In genomic region chr6:33207569-33208088, GRCh38 we compare ENCODE assay signal across 8 cellular contexts. TPM values are rescaled to one million over a fixed set of nuclear protein-coding genes. Genes with fewer than 3 reads are reported as not detected.
DNase-seq lines count a peak whose midpoint lies in the region; ATAC-seq and TF ChIP-seq lines count a peak whose summit lies in the region.

No MANE protein-coding gene starts in this region.

- no peak for DNase-seq in activated naive CD4-positive, alpha-beta T cell treated with anti-CD3 and anti-CD28 coated beads for 36 hours
- no peak for DNase-seq in activated naive CD4-positive, alpha-beta T cell treated with anti-CD3 and anti-CD28 coated beads, Interleukin-2, amount 50 U/mL, for 16 hours
- peak; percentile 11 for DNase-seq in SW480 (ENCODE audit: low spot score)
- DNase-seq in epithelial cell of proximal tubule (ENCODE audit: low read depth): no peak
- DNase-seq in NCI-H510A treated with DMSO at 0.1 percent for 48 hours (lab: John Stamatoyannopoulos, UW): no peak

- H3K27ac Mint-ChIP-seq in activated naive CD4-positive, alpha-beta T cell treated with anti-CD3 and anti-CD28 coated beads for 36 hours: peak overlapping the region; percentile 92

- intact Hi-C loops in activated naive CD4-positive, alpha-beta T cell treated with anti-CD3 and anti-CD28 coated beads for 36 hours (cut with micrococcal nuclease): loop anchor here (5.0 to 10.0 kb wide), 4 partner anchors 185 to 1013 kb away; partner anchors contain the start of genes GPSM3, KIFC1, PBX2 and PSMB8

- H3K27ac ChIP-seq in muscle layer of duodenum (ENCODE audit: low read length): peak overlapping the region; percentile 93

- H3K4me1 ChIP-seq in muscle layer of duodenum (ENCODE audit: control insufficient read depth in 1 of 2, insufficient read depth in 2 of 2, low read length in 2 of 2): peaks cover 7 to 37% of the 10 kb centered on the region in 2 donors

- H3K4me3 ChIP-seq in epithelial cell of proximal tubule (ENCODE audit: low read depth, low read length) (peak overlapping the region; percentile 95), muscle layer of duodenum (ENCODE audit: low read depth in 1 of 2, low read length in 2 of 2) (peak overlapping the region; percentile 69 to 86)

- H3K9me3 ChIP-seq in muscle layer of duodenum (ENCODE audit: control insufficient read depth in 1 of 2, low read length in 2 of 2): no peaks in the 10 kb centered on the region

- peaks cover 1% of the 10 kb centered on the region for H3K27me3 Mint-ChIP-seq in activated naive CD4-positive, alpha-beta T cell treated with anti-CD3 and anti-CD28 coated beads for 36 hours (ENCODE audit: low read depth)

- peak overlapping the region; percentile 90 for H3K4me3 Mint-ChIP-seq in activated naive CD4-positive, alpha-beta T cell treated with anti-CD3 and anti-CD28 coated beads for 36 hours

- peaks cover 27 to 32% of the 10 kb centered on the region in 2 donors for H3K36me3 ChIP-seq in muscle layer of duodenum (ENCODE audit: control insufficient read depth in 1 of 2, insufficient read depth in 2 of 2, low read length in 2 of 2)

- H3K27me3 ChIP-seq in muscle layer of duodenum (ENCODE audit: low read depth, low read length): no peaks in the 10 kb centered on the region

- H3K4me1 Mint-ChIP-seq in activated naive CD4-positive, alpha-beta T cell treated with anti-CD3 and anti-CD28 coated beads for 36 hours (ENCODE audit: low read depth): peaks cover 55% of the 10 kb centered on the region

- TF ChIP-seq CTCF in epithelial cell of proximal tubule (conservative IDR thresholded peaks at IDR 0.05; ENCODE audit: low read depth, low read length): no peak

- CTCF ChIA-PET in activated naive CD4-positive, alpha-beta T cell treated with anti-CD3 and anti-CD28 coated beads for 36 hours (lab: Charles Lee): interaction anchor here (2.6 kb wide), 1 partner anchor 40 kb away, joined by 13 read pairs; no protein-coding TSS in a partner anchor

- H3K36me3 Mint-ChIP-seq in activated naive CD4-positive, alpha-beta T cell treated with anti-CD3 and anti-CD28 coated beads for 36 hours (ENCODE audit: low read depth): peaks cover 33% of the 10 kb centered on the region

- ATAC-seq in GM18505 (IDR thresholded peaks at IDR 0.05; ENCODE audit: unreplicated experiment) (no peak), GM18909 (IDR thresholded peaks at IDR 0.05; ENCODE audit: poor library complexity, unreplicated experiment) (no peak)

- no peak for TF ChIP-seq POLR2A in GM18505 (IDR thresholded peaks at IDR 0.05; ENCODE audit: borderline replicate concordance, extremely low read depth, insufficient read depth, insufficient read length)

- no peaks in the 10 kb centered on the region for H3K9me3 Mint-ChIP-seq in activated naive CD4-positive, alpha-beta T cell treated with anti-CD3 and anti-CD28 coated beads for 36 hours

RNA-seq across cellular contexts. Expression of gene RING1, which starts 0.7 kb away (rescaled TPM):
- total RNA-seq in activated naive CD4-positive, alpha-beta T cell treated with anti-CD3 and anti-CD28 coated beads for 36 hours: 10 to 100 TPM; 17.1 to 18.2 TPM
- 11.3 and 17.2 TPM in 2 replicates for total RNA-seq in epithelial cell of proximal tubule

RNA-seq across cellular contexts. Expression of gene HSD17B8, which starts 3.2 kb away (rescaled TPM):
- total RNA-seq in activated naive CD4-positive, alpha-beta T cell treated with anti-CD3 and anti-CD28 coated beads for 36 hours: 10 to 100 TPM; 31.3 to 33.5 TPM
- total RNA-seq in epithelial cell of proximal tubule: 16.3 and 16.9 TPM in 2 replicates

RNA-seq across cellular contexts. Expression of gene SLC39A7, which starts 7.0 kb away (rescaled TPM):
- 10 to 100 TPM; 35.9 to 39.5 TPM for total RNA-seq in activated naive CD4-positive, alpha-beta T cell treated with anti-CD3 and anti-CD28 coated beads for 36 hours
- total RNA-seq in epithelial cell of proximal tubule: 70.8 and 97.8 TPM in 2 replicates

RNA-seq across cellular contexts. Expression of gene RXRB, which starts 7.2 kb away (rescaled TPM):
- 10 to 100 TPM; 50.4 to 50.6 TPM for total RNA-seq in activated naive CD4-positive, alpha-beta T cell treated with anti-CD3 and anti-CD28 coated beads for 36 hours
- 15.0 and 15.1 TPM in 2 replicates for total RNA-seq in epithelial cell of proximal tubule

RNA-seq across cellular contexts. Expression of gene COL11A2, which starts 15.4 kb away (rescaled TPM):
- total RNA-seq in activated naive CD4-positive, alpha-beta T cell treated with anti-CD3 and anti-CD28 coated beads for 36 hours: 1 to 10 TPM in 1 of 2 experiments, under 1 TPM in 1; 0.88 to 1.4 TPM
- total RNA-seq in epithelial cell of proximal tubule: 0.06 and 0.07 TPM in 2 replicates
